In genomic region chr3:141486416-141486734, GRCh38 we compare ENCODE assay signal across 8 cellular contexts. TPM values are rescaled to one million over a fixed set of nuclear protein-coding genes. Genes with fewer than 3 reads are reported as not detected.
A peak's percentile ranks its signal among the peaks of the same experiment; 100 is the strongest.
DNase-seq lines count a peak whose midpoint lies in the region; ATAC-seq and TF ChIP-seq lines count a peak whose summit lies in the region.

No MANE protein-coding gene starts in this region.

- no peaks in the 10 kb centered on the region for H3K9me3 ChIP-seq in adrenal gland (replicated peaks in 1 of 3)

- H3K36me3 Mint-ChIP-seq in activated naive CD4-positive, alpha-beta T cell treated with anti-CD3 and anti-CD28 coated beads for 36 hours (ENCODE audit: low read depth) = peaks cover 2% of the 10 kb centered on the region

- H3K4me3 ChIP-seq in adrenal gland = peak overlapping the region in 2 of 4 donors; percentile 14 to 97

- TF ChIP-seq CTCF in adrenal gland (IDR thresholded peaks at IDR 0.05) = no peak

- no peaks in the 10 kb centered on the region for H3K27me3 Mint-ChIP-seq in activated naive CD4-positive, alpha-beta T cell treated with anti-CD3 and anti-CD28 coated beads for 36 hours (ENCODE audit: low read depth)

- intact Hi-C loops in activated naive CD4-positive, alpha-beta T cell treated with anti-CD3 and anti-CD28 coated beads for 36 hours (cut with micrococcal nuclease) = loop anchor here (1.0 to 5.0 kb wide), 4 partner anchors 56 to 390 kb away; partner anchors contain the start of gene ATP1B3
- intact Hi-C loops in adrenal gland (cut with DNase I) = no loop called here

- H3K36me3 ChIP-seq in adrenal gland (replicated peaks in 1 of 2) = no peaks in the 10 kb centered on the region

- 4 to 9% (median 6%) methylated on average over 5 of the region's 5 CpGs for WGBS in adrenal gland, 4 donors

- peaks cover 0 to 25% of the 10 kb centered on the region in 2 donors for H3K4me1 ChIP-seq in adrenal gland (replicated peaks in 1 of 2)

- H3K9me3 Mint-ChIP-seq in activated naive CD4-positive, alpha-beta T cell treated with anti-CD3 and anti-CD28 coated beads for 36 hours = no peaks in the 10 kb centered on the region

- CTCF ChIA-PET in activated naive CD4-positive, alpha-beta T cell treated with anti-CD3 and anti-CD28 coated beads for 36 hours (lab: Charles Lee) = interaction anchor here (1.0 to 4.0 kb wide), 3 partner anchors 12 to 74 kb away, joined by 3 to 21 read pairs (median 5); no protein-coding TSS in a partner anchor

- no peaks in the 10 kb centered on the region for H3K27me3 ChIP-seq in adrenal gland
- no peaks in the 10 kb centered on the region for H3K27me3 ChIP-seq in layer of hippocampus (ENCODE audit: control insufficient read depth, insufficient read depth, low read length)

- peak overlapping the region in 4 of 5 donors; percentile 28 to 99 (median 68) for H3K27ac ChIP-seq in adrenal gland
- peak overlapping the region; percentile 77 for H3K27ac ChIP-seq in layer of hippocampus (ENCODE audit: low read depth, low read length)
- peak overlapping the region; percentile 76 for H3K27ac ChIP-seq in temporal lobe (ENCODE audit: low read depth, low read length)

- no peak for DNase-seq in activated naive CD4-positive, alpha-beta T cell treated with anti-CD3 and anti-CD28 coated beads for 36 hours
- DNase-seq in activated naive CD4-positive, alpha-beta T cell (lab: John Stamatoyannopoulos, UW) = no peak
- no peak for DNase-seq in adrenal gland
- DNase-seq in NCI-H69 (lab: John Stamatoyannopoulos, UW) = no peak
- DNase-seq in hippocampal formation (lab: John Stamatoyannopoulos, UW) = no peak

- no peak for TF ChIP-seq POLR2A in adrenal gland (IDR thresholded peaks at IDR 0.05)

- no peak for ATAC-seq in GM19463 (IDR thresholded peaks at IDR 0.05; ENCODE audit: unreplicated experiment)

- peak overlapping the region; percentile 73 for H3K4me3 Mint-ChIP-seq in activated naive CD4-positive, alpha-beta T cell treated with anti-CD3 and anti-CD28 coated beads for 36 hours

- H3K4me1 Mint-ChIP-seq in activated naive CD4-positive, alpha-beta T cell treated with anti-CD3 and anti-CD28 coated beads for 36 hours (ENCODE audit: low read depth) = peaks cover 57% of the 10 kb centered on the region

- peak overlapping the region; percentile 82 for H3K27ac Mint-ChIP-seq in activated naive CD4-positive, alpha-beta T cell treated with anti-CD3 and anti-CD28 coated beads for 36 hours

RNA-seq across cellular contexts. Expression of gene RASA2, which starts 0.5 kb away (rescaled TPM):
- total RNA-seq in activated naive CD4-positive, alpha-beta T cell treated with anti-CD3 and anti-CD28 coated beads for 36 hours = 10 to 100 TPM; 24.0 to 27.5 TPM
- total RNA-seq in adrenal gland (10 to 100 TPM in 6 of 8 donors, 1 to 10 TPM in 2; 8.8 to 52.5 (median 13.8) TPM), temporal lobe (25.6 TPM)
- polyA plus RNA-seq in adrenal gland = 1 to 10 TPM; 5.7 to 7.3 (median 6.3) TPM
